In the genomic region with DNA sequence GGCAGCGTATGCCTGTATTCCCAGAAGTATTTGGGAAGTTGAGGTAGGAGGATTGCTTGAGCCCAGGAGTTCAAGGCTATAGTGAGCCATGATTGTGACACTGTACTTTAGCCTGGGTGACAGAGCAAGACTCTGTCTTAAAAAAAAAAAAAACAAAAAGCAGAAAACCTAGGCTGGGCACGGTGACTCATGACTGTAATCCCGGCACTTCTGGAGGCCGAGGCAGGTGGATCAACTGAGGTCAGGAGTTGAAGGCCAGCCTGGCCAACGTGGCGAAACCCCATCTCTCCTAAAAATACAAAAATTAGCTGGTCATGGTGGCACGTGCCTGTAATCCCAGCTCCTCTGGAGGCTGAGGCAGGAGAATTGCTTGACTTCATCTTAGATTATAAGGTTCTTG, we compare ENCODE assay signal across 36 cellular contexts. TPM values are rescaled to one million over a fixed set of nuclear protein-coding genes. Genes with fewer than 3 reads are reported as not detected.
A peak's percentile ranks its signal among the peaks of the same experiment; 100 is the strongest.
DNase-seq lines count a peak whose midpoint lies in the region; ATAC-seq, FAIRE-seq and TF ChIP-seq lines count a peak whose summit lies in the region.
"Had no signal": no experiment of that assay in that cellular context is flagged by ENCODE, and none has a peak within 500 bp of the region (broad histone marks: within the 10 kb centered on the region; RNA-seq: fewer than 3 reads in every experiment).

No MANE protein-coding gene starts in this region.

- CTCF ChIA-PET in OCI-LY7 (lab: Charles Lee; ENCODE audit: unreplicated experiment) = no interaction called here

- no peaks in the 10 kb centered on the region for H3K9me3 ChIP-seq in OCI-LY7 (ENCODE audit: low read length)
- H3K9me3 ChIP-seq: prostate gland, tibial nerve had no signal

- FAIRE-seq in bronchial epithelial cell (lab: Jason Lieb, UNC) = no peak
- FAIRE-seq: astrocyte, GM12892, HTR-8/SVneo, K562, RCC 7860 had no signal

- no TSS peak for BruUV-seq in OCI-LY7 (replicated peaks; lab: Mats Ljungman, UMichigan)

- H3K4me3 ChIP-seq in bronchial epithelial cell (ENCODE audit: low read depth, low read length) (no peak overlapping the region), OCI-LY7 (ENCODE audit: low read depth, low read length, poor library complexity, severe bottlenecking) (no peak overlapping the region)
- H3K4me3 ChIP-seq: coronary artery, K562, prostate gland, tibial nerve had no signal

- DNase-seq in DMS53 (lab: John Stamatoyannopoulos, UW) = peak; percentile 62
- DNase-seq in LHCN-M2 (ENCODE audit: low read depth) = peak; percentile 67
- DNase-seq in bronchial epithelial cell (ENCODE audit: low read depth) = peak; percentile 5
- peak; percentile 64 for DNase-seq in myocyte (ENCODE audit: low read depth)
- DNase-seq in NCI-H128 (lab: John Stamatoyannopoulos, UW; ENCODE audit: unreplicated experiment) = no peak
- no peak for DNase-seq in OCI-LY7 (ENCODE audit: low spot score)
- no peak for DNase-seq in activated naive CD8-positive, alpha-beta T cell treated with anti-CD3 and anti-CD28 coated beads, Interleukin-2, amount 50 U/mL, for 24 hours
- DNase-seq: ACHN; activated CD4-positive, alpha-beta T cell treated with anti-CD3 and anti-CD28 coated beads, Interleukin-2, amount 50 U/mL, for 1 hour; activated gamma-delta T cell; activated naive CD8-positive, alpha-beta T cell treated with anti-CD3 and anti-CD28 coated beads for 36 hours; activated T-cell treated with anti-CD3 and anti-CD28 coated beads, Interleukin-2, amount 50 U/mL, for 1 hour; DMS 273 treated with DMSO at 0.1 percent for 48 hours; effector memory CD8-positive, alpha-beta T cell; erythroblast; islet precursor cell; left ventricle myocardium superior; MM.1S; naive thymus-derived CD4-positive, alpha-beta T cell; NCI-H1436 treated with DMSO at 0.1 percent for 48 hours; NCI-H226; stimulated activated CD4-positive, alpha-beta T cell treated with anti-CD3 and anti-CD28 coated beads, Interleukin-15, amount 100 ng/mL, for 24 hours; stimulated activated CD4-positive, alpha-beta T cell treated with anti-CD3 and anti-CD28 coated beads, Interleukin-4, amount 100 ng/mL, for 4 hours; T1000 had no signal

- TF ChIP-seq CTCF in bronchial epithelial cell (IDR thresholded peaks at IDR 0.05; ENCODE audit: insufficient read depth, low read length, severe bottlenecking) (no peak), OCI-LY7 (conservative IDR thresholded peaks at IDR 0.05; ENCODE audit: low read length) (no peak)

- no peaks in the 10 kb centered on the region for H3K9me3 Mint-ChIP-seq in activated naive CD8-positive, alpha-beta T cell treated with anti-CD3 and anti-CD28 coated beads, Interleukin-2, amount 50 U/mL, for 24 hours
- H3K9me3 Mint-ChIP-seq: activated naive CD8-positive, alpha-beta T cell treated with anti-CD3 and anti-CD28 coated beads for 36 hours; CD8-positive, alpha-beta T cell; effector memory CD8-positive, alpha-beta T cell; mesothelial cell of epicardium; naive thymus-derived CD4-positive, alpha-beta T cell had no signal

- no peak for ATAC-seq in GM21528 (IDR thresholded peaks at IDR 0.05; ENCODE audit: low FRiP score, unreplicated experiment)
- ATAC-seq in activated naive CD8-positive, alpha-beta T cell treated with anti-CD3 and anti-CD28 coated beads, Interleukin-2, amount 50 U/mL, for 24 hours = no peak
- ATAC-seq: CD8-positive, alpha-beta T cell; effector memory CD8-positive, alpha-beta T cell; K562; left ventricle myocardium superior; naive thymus-derived CD4-positive, alpha-beta T cell had no signal

- no peaks in the 10 kb centered on the region for H3K9me2 ChIP-seq in OCI-LY7 (ENCODE audit: insufficient read depth, low read length)

- peaks cover 42% of the 10 kb centered on the region; the same call in 1 of the 2 replicates for H3K79me2 ChIP-seq in OCI-LY7 (ENCODE audit: insufficient read depth, low read depth, low read length)

- H3K27ac ChIP-seq in OCI-LY7 (ENCODE audit: low read depth, low read length, poor library complexity, severe bottlenecking) = no peak overlapping the region
- H3K27ac ChIP-seq: coronary artery, prostate gland, tibial nerve had no signal

- H4K20me1 ChIP-seq in OCI-LY7 (ENCODE audit: insufficient read depth, low read length) = peaks cover 6% of the 10 kb centered on the region; the same call in 1 of the 2 replicates

- H3K36me3 ChIP-seq in bronchial epithelial cell (ENCODE audit: control insufficient read depth, insufficient read depth, low read length) (peaks cover 2% of the 10 kb centered on the region), OCI-LY7 (ENCODE audit: insufficient read depth, low read length) (peaks cover 97% of the 10 kb centered on the region)
- H3K36me3 ChIP-seq: prostate gland had no signal

- no peaks in the 10 kb centered on the region for H3K27me3 ChIP-seq in bronchial epithelial cell (ENCODE audit: control insufficient read depth, insufficient read depth, low read length)
- H3K27me3 ChIP-seq: tibial nerve had no signal

- H2AFZ ChIP-seq in OCI-LY7 (ENCODE audit: low read length) = no peak overlapping the region

- no peaks in the 10 kb centered on the region for H3K4me1 ChIP-seq in OCI-LY7 (ENCODE audit: insufficient read depth, low read length, poor library complexity, severe bottlenecking)
- H3K4me1 ChIP-seq: prostate gland had no signal

- peaks cover 15% of the 10 kb centered on the region for H3K4me1 Mint-ChIP-seq in activated naive CD8-positive, alpha-beta T cell treated with anti-CD3 and anti-CD28 coated beads, Interleukin-2, amount 50 U/mL, for 24 hours
- H3K4me1 Mint-ChIP-seq: mesothelial cell of epicardium had no signal

- POLR2A ChIA-PET in OCI-LY7 (lab: Charles Lee) = interaction anchor here (1.2 kb wide), 1 partner anchor 67 kb away, joined by 3 read pairs; no protein-coding TSS in a partner anchor

- no peak overlapping the region for H3K27ac Mint-ChIP-seq in activated naive CD8-positive, alpha-beta T cell treated with anti-CD3 and anti-CD28 coated beads, Interleukin-2, amount 50 U/mL, for 24 hours
- H3K27ac Mint-ChIP-seq: activated naive CD8-positive, alpha-beta T cell treated with anti-CD3 and anti-CD28 coated beads for 36 hours; B cell; CD8-positive, alpha-beta T cell; effector memory CD8-positive, alpha-beta T cell; mesothelial cell of epicardium had no signal

- intact Hi-C loops in OCI-LY7 (cut with micrococcal nuclease; ENCODE audit: unreplicated experiment) = no loop called here

- peaks cover 19% of the 10 kb centered on the region for H3K36me3 Mint-ChIP-seq in activated naive CD8-positive, alpha-beta T cell treated with anti-CD3 and anti-CD28 coated beads, Interleukin-2, amount 50 U/mL, for 24 hours (ENCODE audit: low read depth)

- H3K27me3 Mint-ChIP-seq in activated naive CD8-positive, alpha-beta T cell treated with anti-CD3 and anti-CD28 coated beads, Interleukin-2, amount 50 U/mL, for 24 hours = no peaks in the 10 kb centered on the region
- H3K27me3 Mint-ChIP-seq: activated naive CD8-positive, alpha-beta T cell treated with anti-CD3 and anti-CD28 coated beads for 36 hours; B cell; effector memory CD8-positive, alpha-beta T cell; naive thymus-derived CD4-positive, alpha-beta T cell had no signal

- no peak overlapping the region for H3K4me3 Mint-ChIP-seq in activated naive CD8-positive, alpha-beta T cell treated with anti-CD3 and anti-CD28 coated beads, Interleukin-2, amount 50 U/mL, for 24 hours
- H3K4me3 Mint-ChIP-seq: activated naive CD8-positive, alpha-beta T cell treated with anti-CD3 and anti-CD28 coated beads for 36 hours; B cell; CD8-positive, alpha-beta T cell; effector memory CD8-positive, alpha-beta T cell; mesothelial cell of epicardium; naive thymus-derived CD4-positive, alpha-beta T cell had no signal

- no peak overlapping the region for H3K4me2 ChIP-seq in OCI-LY7 (ENCODE audit: low read length)

RNA-seq across cellular contexts. Expression of a gene that starts 46.4 kb away (rescaled TPM):
- 18.3 and 18.8 TPM in 2 replicates for total RNA-seq in LHCN-M2 (2014; rRNA removed)
- polyA plus RNA-seq in LHCN-M2 (2012) = 19.1 TPM
- 18.2 and 30.2 TPM in 2 replicates for total RNA-seq in bronchial epithelial cell
- total RNA-seq in myocyte = 21.6 and 28.0 TPM in 2 replicates
- polyA plus RNA-seq in myocyte (2012) = 27.3 TPM
- 66.7 and 72.7 TPM in 2 replicates for total RNA-seq in OCI-LY7 (2014; rRNA removed; shearing (Covaris generic))
- total RNA-seq in OCI-LY7 (2022) = 183 and 205 TPM in 2 replicates

Comparison
In these comparisons a context has a peak if more than half of its experiments do, and no peak if none do; other contexts are left out.
1. DNase-seq: peak in DMS53 (single experiment), LHCN-M2 (single experiment), bronchial epithelial cell (single experiment) and myocyte (single experiment); none in NCI-H128 (single experiment), OCI-LY7 (single experiment) and activated naive CD8-positive, alpha-beta T cell treated with anti-CD3 and anti-CD28 coated beads, Interleukin-2, amount 50 U/mL, for 24 hours (single experiment).